ENCODE assay signal across 8 cellular contexts in genomic region chr1:1059494-1060280, GRCh38. TPM values are rescaled to one million over a fixed set of nuclear protein-coding genes. Genes with fewer than 3 reads are reported as not detected.
DNase-seq lines count a peak whose midpoint lies in the region; ATAC-seq and TF ChIP-seq lines count a peak whose summit lies in the region.

No MANE protein-coding gene starts in this region.

- ATAC-seq in GM19467 (IDR thresholded peaks at IDR 0.05; ENCODE audit: unreplicated experiment), result peak; percentile 58

- peaks cover 6 to 11% of the 10 kb centered on the region in 2 experiments for H3K4me1 ChIP-seq in neutrophil (ENCODE audit: control insufficient read depth in 1 of 2, insufficient read depth in 1 of 2, low read depth in 1 of 2, low read length in 1 of 2)

- in situ Hi-C loops in Caki2 (cut with HindIII; ENCODE audit: low pct_unique_long_range_greater_than_20kb, low sequenced_read_pairs), result no loop called here

- peak overlapping the region; percentile 40 to 49 for H3K4me3 ChIP-seq in neutrophil (ENCODE audit: low read depth in 1 of 2, low read length in 1 of 2)

- DNase-seq in Caki2 (ENCODE audit: low read depth), result peak; percentile 74
- peak; percentile 70 for DNase-seq in HT1080 (ENCODE audit: low read depth)
- DNase-seq in RPMI7951 (ENCODE audit: low read depth), result peak; percentile 77
- DNase-seq in activated effector memory CD4-positive, alpha-beta T cell treated with Interleukin-2 at 50 U/mL for 16 hours, result peak; percentile 89
- DNase-seq in foreskin melanocyte, result peak; percentile 46
- peak in 36 of 49 donors; percentile 4 to 79 (median 44) for DNase-seq in substantia nigra (lab: John Stamatoyannopoulos, UW)

- H3K36me3 ChIP-seq in neutrophil, result no peaks in the 10 kb centered on the region

- peaks cover 88% of the 10 kb centered on the region for H3K27me3 ChIP-seq in neutrophil

- TF ChIP-seq CTCF in neutrophil (IDR thresholded peaks at IDR 0.05), result no peak

- H3K9me3 ChIP-seq in neutrophil, result no peaks in the 10 kb centered on the region

- H3K27ac ChIP-seq in neutrophil (no peak overlapping the region), substantia nigra (ENCODE audit: low read depth, low read length, poor library complexity, severe bottlenecking) (no peak overlapping the region)

RNA-seq across cellular contexts. Expression of gene RNF223, which starts 14.4 kb away (rescaled TPM):
- not detected in 2 replicates for total RNA-seq in Caki2 (2014; rRNA removed; shearing (Covaris generic); ENCODE audit: low replicate concordance)
- total RNA-seq in HT1080 (2014; rRNA removed; shearing (Covaris generic)), result not detected in 2 replicates
- not detected in 2 replicates for polyA plus RNA-seq in HT1080 (2015; cell fraction: cytosol; rRNA removed)
- not detected in 2 replicates for polyA plus RNA-seq in HT1080 (2015; cell fraction: nucleus; rRNA removed)
- total RNA-seq in RPMI7951 (2014; rRNA removed; shearing (Covaris generic)), result not detected in 2 replicates

RNA-seq across cellular contexts. Expression of gene AGRN, which starts 39.8 kb away (rescaled TPM):
- 246 and 278 TPM in 2 replicates for total RNA-seq in Caki2 (2014; rRNA removed; shearing (Covaris generic); ENCODE audit: low replicate concordance)
- 89.9 and 101 TPM in 2 replicates for total RNA-seq in HT1080 (2014; rRNA removed; shearing (Covaris generic))
- 90.7 and 92.3 TPM in 2 replicates for polyA plus RNA-seq in HT1080 (2015; cell fraction: cytosol; rRNA removed)
- 840 and 979 TPM in 2 replicates for polyA plus RNA-seq in HT1080 (2015; cell fraction: nucleus; rRNA removed)
- 42.8 and 64.0 TPM in 2 replicates for total RNA-seq in RPMI7951 (2014; rRNA removed; shearing (Covaris generic))

RNA-seq across cellular contexts. Expression of gene ISG15, which starts 46.4 kb away (rescaled TPM):
- 129 and 152 TPM in 2 replicates for total RNA-seq in Caki2 (2014; rRNA removed; shearing (Covaris generic); ENCODE audit: low replicate concordance)
- 48.6 and 53.3 TPM in 2 replicates for total RNA-seq in HT1080 (2014; rRNA removed; shearing (Covaris generic))
- 22.3 and 23.9 TPM in 2 replicates for polyA plus RNA-seq in HT1080 (2015; cell fraction: cytosol; rRNA removed)
- 7.6 and 8.0 TPM in 2 replicates for polyA plus RNA-seq in HT1080 (2015; cell fraction: nucleus; rRNA removed)
- 77.9 and 78.8 TPM in 2 replicates for total RNA-seq in RPMI7951 (2014; rRNA removed; shearing (Covaris generic))

RNA-seq across cellular contexts. Expression of gene C1orf159, which starts 56.2 kb away (rescaled TPM):
- total RNA-seq in Caki2 (2014; rRNA removed; shearing (Covaris generic); ENCODE audit: low replicate concordance), result 19.1 and 26.6 TPM in 2 replicates
- 17.8 and 19.8 TPM in 2 replicates for total RNA-seq in HT1080 (2014; rRNA removed; shearing (Covaris generic))
- 12.3 and 16.1 TPM in 2 replicates for polyA plus RNA-seq in HT1080 (2015; cell fraction: cytosol; rRNA removed)
- polyA plus RNA-seq in HT1080 (2015; cell fraction: nucleus; rRNA removed), result 31.9 and 36.5 TPM in 2 replicates
- total RNA-seq in RPMI7951 (2014; rRNA removed; shearing (Covaris generic)), result 10.3 and 16.2 TPM in 2 replicates

RNA-seq across cellular contexts. Expression of gene HES4, which starts 59.8 kb away (rescaled TPM):
- 45.3 and 73.0 TPM in 2 replicates for total RNA-seq in Caki2 (2014; rRNA removed; shearing (Covaris generic); ENCODE audit: low replicate concordance)
- total RNA-seq in HT1080 (2014; rRNA removed; shearing (Covaris generic)), result 3.5 and 7.6 TPM in 2 replicates
- polyA plus RNA-seq in HT1080 (2015; cell fraction: cytosol; rRNA removed), result 7.6 and 10.6 TPM in 2 replicates
- polyA plus RNA-seq in HT1080 (2015; cell fraction: nucleus; rRNA removed), result 20.1 and 28.9 TPM in 2 replicates
- total RNA-seq in RPMI7951 (2014; rRNA removed; shearing (Covaris generic)), result 0.39 and 0.48 TPM in 2 replicates
